9 cellular contexts compared by ENCODE assay signal in the genomic region with DNA sequence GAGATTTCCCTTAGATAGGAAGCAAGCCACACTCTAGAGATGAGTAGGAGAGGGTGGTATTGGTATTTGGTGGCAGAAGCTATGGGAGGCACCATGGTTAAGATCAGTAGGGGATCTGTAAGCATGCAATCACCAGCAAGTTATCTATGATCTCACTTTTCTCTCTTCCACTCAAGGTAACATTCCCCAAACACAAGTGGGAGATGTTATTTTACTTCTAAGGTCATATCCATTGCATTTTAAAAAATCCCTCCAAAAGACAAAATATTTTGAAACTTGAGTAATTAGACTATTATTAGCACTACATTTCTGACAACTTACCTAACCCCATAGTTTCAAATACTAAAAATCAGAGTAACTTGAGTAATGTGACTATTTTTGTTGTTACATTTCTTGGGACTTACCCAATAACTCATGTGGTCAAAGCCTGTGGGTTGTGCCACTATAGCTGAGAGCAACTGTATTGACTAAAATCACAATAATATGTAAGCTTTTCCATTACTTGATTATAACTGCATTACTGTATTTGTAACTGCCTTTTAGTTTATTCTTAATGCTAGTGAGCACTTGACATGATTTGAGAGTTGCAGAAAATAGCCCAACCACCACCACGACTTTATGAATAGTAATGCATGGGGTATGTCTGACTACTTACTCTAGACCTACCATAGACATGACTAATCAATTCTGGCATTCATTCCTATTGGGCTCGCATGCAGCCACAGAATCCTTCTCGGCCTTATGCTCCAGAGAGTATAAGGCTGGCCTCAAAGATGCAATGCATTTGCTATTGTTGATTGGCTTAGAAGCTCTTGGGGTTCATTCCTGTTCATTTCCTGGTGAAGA.
A peak's percentile ranks its signal among the peaks of the same experiment; 100 is the strongest.
DNase-seq lines count a peak whose midpoint lies in the region; ATAC-seq and TF ChIP-seq lines count a peak whose summit lies in the region.
"Had no signal": no experiment of that assay in that cellular context is flagged by ENCODE, and none has a peak within 500 bp of the region (broad histone marks: within the 10 kb centered on the region; RNA-seq: fewer than 3 reads in every experiment).

No MANE protein-coding gene starts in this region.

- no peak for TF ChIP-seq CTCF in fibroblast of lung (conservative IDR thresholded peaks at IDR 0.05 in 1 of 2, IDR thresholded peaks at IDR 0.05 in 1 of 2; ENCODE audit: low read depth in 1 of 2, low read length in 2 of 2)
- TF ChIP-seq CTCF in colonic mucosa (IDR thresholded peaks at IDR 0.05), result no peak
- TF ChIP-seq CTCF in vagina (IDR thresholded peaks at IDR 0.05), result no peak

- H3K9ac ChIP-seq in fibroblast of lung (ENCODE audit: insufficient read depth, low read length) (no peak overlapping the region), colonic mucosa (ENCODE audit: low read depth in 2 of 2, low read length in 2 of 2) (no peak overlapping the region)

- DNase-seq in GM04503 (ENCODE audit: low read depth) (peak; percentile 84), fibroblast of lung (ENCODE audit: low read depth in 2 of 2) (peak; percentile 64 to 97), DMS53 treated with DMSO at 0.1 percent for 48 hours (lab: John Stamatoyannopoulos, UW; ENCODE audit: unreplicated experiment) (no peak), colonic mucosa (no peak), vagina (ENCODE audit: extremely low spot score in 2 of 2) (no peak), Ammon's horn (ENCODE audit: low spot score) (no peak)
- DNase-seq: NCI-H748 treated with DMSO at 0.1 percent for 48 hours had no signal

- H4K20me1 ChIP-seq in fibroblast of lung (ENCODE audit: control insufficient read depth, extremely low read depth, insufficient read depth, low read length), result no peaks in the 10 kb centered on the region

- H3K79me2 ChIP-seq in fibroblast of lung (ENCODE audit: control insufficient read depth, insufficient read depth, low read length), result no peaks in the 10 kb centered on the region

- H3K4me2 ChIP-seq in fibroblast of lung (ENCODE audit: extremely low read depth, insufficient read depth, low read length), result no peak overlapping the region

- no peak for TF ChIP-seq POLR2A in vagina (IDR thresholded peaks at IDR 0.05)

- H3K4me1 ChIP-seq in fibroblast of lung (ENCODE audit: control insufficient read depth, extremely low read depth, insufficient read depth, low read length) (peaks cover 9% of the 10 kb centered on the region), colonic mucosa (no peaks in the 10 kb centered on the region), vagina (no peaks in the 10 kb centered on the region)

- H3K36me3 ChIP-seq in fibroblast of lung (ENCODE audit: control insufficient read depth, insufficient read depth, low read length) (no peaks in the 10 kb centered on the region), colonic mucosa (no peaks in the 10 kb centered on the region), vagina (no peaks in the 10 kb centered on the region)

- intact Hi-C loops in colonic mucosa (cut with DNase I), result no loop called here
- intact Hi-C loops in vagina (cut with DNase I), result no loop called here

- H2AFZ ChIP-seq in fibroblast of lung (ENCODE audit: low read length), result no peak overlapping the region

- no peaks in the 10 kb centered on the region for H3K9me3 ChIP-seq in fibroblast of lung (ENCODE audit: control insufficient read depth, insufficient read depth, low read depth, low read length)
- no peaks in the 10 kb centered on the region for H3K9me3 ChIP-seq in colonic mucosa
- H3K9me3 ChIP-seq in vagina, result no peaks in the 10 kb centered on the region

- H3K27me3 ChIP-seq in fibroblast of lung (ENCODE audit: control insufficient read depth, insufficient read depth, low read length) (no peaks in the 10 kb centered on the region), colonic mucosa (no peaks in the 10 kb centered on the region), vagina (no peaks in the 10 kb centered on the region)

- H3K4me3 ChIP-seq in fibroblast of lung (replicated peaks in 1 of 4; ENCODE audit: control extremely low read depth in 1 of 4, insufficient read depth in 1 of 4, low read depth in 3 of 4, low read length in 4 of 4) (no peak overlapping the region), colonic mucosa (no peak overlapping the region), vagina (no peak overlapping the region)

- ATAC-seq in GM21390 (IDR thresholded peaks at IDR 0.05; ENCODE audit: unreplicated experiment) (peak; percentile 68), HG03342 (IDR thresholded peaks at IDR 0.05; ENCODE audit: unreplicated experiment) (peak; percentile 76)

- peak overlapping the region; percentile 54 for H3K27ac ChIP-seq in fibroblast of lung (ENCODE audit: insufficient read depth, low read length)
- H3K27ac ChIP-seq in colonic mucosa, result no peak overlapping the region
- no peak overlapping the region for H3K27ac ChIP-seq in vagina

Comparison
In these comparisons a context has a peak if more than half of its experiments do, and no peak if none do; other contexts are left out.
1. DNase-seq: peak in GM04503 (single experiment) and fibroblast of lung (2 of 2); none in DMS53 treated with DMSO at 0.1 percent for 48 hours (single experiment), colonic mucosa (single experiment), vagina (0 of 2) and Ammon's horn (single experiment).